In the genomic region with DNA sequence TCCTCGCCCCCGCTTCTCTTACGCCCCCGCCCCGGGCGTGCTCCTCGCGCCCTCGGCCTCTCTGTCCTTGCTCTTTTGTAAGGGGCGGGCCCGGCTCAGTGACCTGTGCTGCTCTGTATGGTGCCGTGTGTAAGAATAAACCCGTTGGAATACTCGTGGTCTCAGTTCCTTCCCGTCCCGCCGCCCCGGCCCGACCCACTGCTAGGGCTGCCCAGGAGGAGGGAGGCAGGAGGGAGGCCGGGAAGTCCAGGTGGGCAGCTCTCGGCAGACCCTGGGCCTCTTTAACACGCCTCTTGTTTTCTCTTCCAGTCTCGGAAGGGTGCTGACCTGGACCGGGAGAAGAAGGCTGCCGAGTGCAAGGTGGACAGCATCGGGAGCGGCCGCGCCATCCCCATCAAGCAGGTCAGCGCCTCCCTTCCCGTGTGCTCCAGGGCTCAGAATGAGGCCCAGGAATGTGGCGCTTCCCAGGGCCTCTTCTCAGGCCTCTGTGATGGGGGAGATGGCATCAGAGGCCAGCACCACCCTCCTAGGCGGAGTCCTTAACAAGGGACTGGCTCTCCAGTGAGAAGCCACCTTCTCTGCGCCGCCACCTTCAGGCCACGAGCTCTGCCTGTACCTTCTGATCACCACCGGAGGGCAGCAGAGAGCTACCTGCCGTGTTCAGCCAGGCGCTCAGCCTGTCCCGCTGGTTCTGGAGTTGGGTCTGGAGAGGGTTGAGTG, we compare ENCODE assay signal across 8 cellular contexts. TPM values are rescaled to one million over a fixed set of nuclear protein-coding genes. Genes with fewer than 3 reads are reported as not detected.
DNase-seq lines count a peak whose midpoint lies in the region; ATAC-seq and TF ChIP-seq lines count a peak whose summit lies in the region.

No MANE protein-coding gene starts in this region.

- H3K27ac Mint-ChIP-seq in endodermal cell: peak overlapping the region; percentile 72

- no peak overlapping the region for H3K4me3 Mint-ChIP-seq in endodermal cell

- H3K4me1 ChIP-seq in endodermal cell (ENCODE audit: control insufficient read depth, insufficient read depth, low read length): peaks cover 4% of the 10 kb centered on the region

- H3K27ac ChIP-seq in endodermal cell (ENCODE audit: low read depth, low read length): no peak overlapping the region

- H3K9me3 ChIP-seq in endodermal cell (ENCODE audit: control insufficient read depth, low read length): no peaks in the 10 kb centered on the region

- peak; percentile 88 for ATAC-seq in GM19395 (IDR thresholded peaks at IDR 0.05; ENCODE audit: unreplicated experiment)

- peaks cover 2% of the 10 kb centered on the region for H3K4me1 Mint-ChIP-seq in endodermal cell

- H3K4me3 ChIP-seq in endodermal cell (ENCODE audit: low read length): no peak overlapping the region

- no peaks in the 10 kb centered on the region for H3K9me3 Mint-ChIP-seq in endodermal cell

- peaks cover 4% of the 10 kb centered on the region for H3K27me3 Mint-ChIP-seq in endodermal cell (ENCODE audit: insufficient read depth)

- WGBS in endodermal cell (ENCODE audit: insufficient coverage in 1 of 2, insufficient read length in 1 of 2), 2 experiments: 50 to 72% methylated on average over 16 to 40 of the region's 40 CpGs

- peak; percentile 99 for TF ChIP-seq CTCF in endodermal cell (conservative IDR thresholded peaks at IDR 0.05)

- no peak overlapping the region for H3K9ac ChIP-seq in endodermal cell (ENCODE audit: extremely low read depth, low read length, poor library complexity, severe bottlenecking)

- no peaks in the 10 kb centered on the region for H3K27me3 ChIP-seq in endodermal cell (ENCODE audit: control insufficient read depth, insufficient read depth, low read length, poor library complexity, severe bottlenecking)

- DNase-seq in CD1c-positive myeloid dendritic cell (ENCODE audit: extremely low spot score): peak; percentile 81
- peak; percentile 91 for DNase-seq in HK-2 (ENCODE audit: unreplicated experiment)
- peak; percentile 11 for DNase-seq in NK-92 (lab: John Stamatoyannopoulos, UW; ENCODE audit: unreplicated experiment)
- DNase-seq in activated CD8-positive, alpha-beta memory T cell treated with anti-CD3 and anti-CD28 coated beads for 24 hours: peak; percentile 93
- DNase-seq in endodermal cell: peak; percentile 98
- DNase-seq in middle frontal gyrus (ENCODE audit: extremely low spot score, low spot score): peak; percentile 84
- peak; percentile 47 to 78 for DNase-seq in stimulated activated CD8-positive, alpha-beta memory T cell treated with anti-CD3 and anti-CD28 coated beads, Interleukin-4, amount 100 ng/mL, for 4 hours (ENCODE audit: low read depth in 2 of 2, low spot score in 1 of 2)

- peaks cover 57% of the 10 kb centered on the region for H3K36me3 Mint-ChIP-seq in endodermal cell (ENCODE audit: low read depth)

- peaks cover 32% of the 10 kb centered on the region for H3K36me3 ChIP-seq in endodermal cell (ENCODE audit: control insufficient read depth, insufficient read depth, low read length)

RNA-seq across cellular contexts. Expression of a gene that starts 37.4 kb away (rescaled TPM):
- total RNA-seq in endodermal cell: 100 to 1,000 TPM; 113 to 116 TPM
- polyA plus RNA-seq in endodermal cell (2013, experiment 1 of 2): 65.6 TPM
- polyA plus RNA-seq in endodermal cell (2013, experiment 2 of 2): 64.1 TPM

RNA-seq across cellular contexts. Expression of a gene that starts 40.4 kb away (rescaled TPM):
- 10 to 100 TPM; 48.1 to 52.6 TPM for total RNA-seq in endodermal cell
- 42.7 TPM for polyA plus RNA-seq in endodermal cell (2013, experiment 1 of 2)
- 41.2 TPM for polyA plus RNA-seq in endodermal cell (2013, experiment 2 of 2)

RNA-seq across cellular contexts. Expression of a gene that starts 43.0 kb away (rescaled TPM):
- total RNA-seq in endodermal cell: 10 to 100 TPM; 64.0 to 71.0 TPM
- 62.8 TPM for polyA plus RNA-seq in endodermal cell (2013, experiment 1 of 2)
- 53.4 TPM for polyA plus RNA-seq in endodermal cell (2013, experiment 2 of 2)

RNA-seq across cellular contexts. Expression of a gene that starts 43.8 kb away (rescaled TPM):
- total RNA-seq in endodermal cell: not detected
- 1.00 TPM for polyA plus RNA-seq in endodermal cell (2013, experiment 1 of 2)
- polyA plus RNA-seq in endodermal cell (2013, experiment 2 of 2): 0.75 TPM

Comparison
In these comparisons a context has a peak if more than half of its experiments do, and no peak if none do; other contexts are left out.
1. DNase-seq: peak in every context shown above with its lines; median percentile 98 in endodermal cell; 93 in activated CD8-positive, alpha-beta memory T cell treated with anti-CD3 and anti-CD28 coated beads for 24 hours; 91 in HK-2; 84 in middle frontal gyrus; 81 in CD1c-positive myeloid dendritic cell; 62 in stimulated activated CD8-positive, alpha-beta memory T cell treated with anti-CD3 and anti-CD28 coated beads, Interleukin-4, amount 100 ng/mL, for 4 hours; 11 in NK-92.